13 cellular contexts compared by ENCODE assay signal in genomic region chr2:176508984-176509383, GRCh38.
DNase-seq lines count a peak whose midpoint lies in the region; ATAC-seq and TF ChIP-seq lines count a peak whose summit lies in the region.
"Had no signal": no experiment of that assay in that cellular context is flagged by ENCODE, and none has a peak within 500 bp of the region (broad histone marks: within the 10 kb centered on the region; RNA-seq: fewer than 3 reads in every experiment).

No MANE protein-coding gene starts in this region.

- H3K27me3 Mint-ChIP-seq in activated T-helper 2 cell treated with anti-CD3 and anti-CD28 coated beads, Interferon-gamma antibody, Interleukin-2, Interleukin-4, amounts not matched to agents 10 μg/mL and 5 μg/mL and 100 μg/mL, durations not matched to agents 14 hours and 24 hours and 36 hours (ENCODE audit: low read depth), result peaks cover 26% of the 10 kb centered on the region
- H3K27me3 Mint-ChIP-seq in chondrocyte (ENCODE audit: low read depth) (peaks cover 19% of the 10 kb centered on the region), Calu3 (ENCODE audit: unreplicated experiment) (no peaks in the 10 kb centered on the region)

- TF ChIP-seq CTCF in DND-41 (IDR thresholded peaks at IDR 0.05; ENCODE audit: borderline replicate concordance, extremely low read depth, low read length, poor library complexity, severe bottlenecking) (no peak), chondrocyte (IDR thresholded peaks at IDR 0.05) (no peak), Calu3 (IDR thresholded peaks at IDR 0.05; ENCODE audit: unreplicated experiment) (no peak)

- H4K20me1 ChIP-seq in DND-41 (ENCODE audit: insufficient read depth, low read length), result no peaks in the 10 kb centered on the region

- CTCF ChIA-PET in Calu3 (lab: Charles Lee), result no interaction called here

- H3K4me2 ChIP-seq in DND-41 (ENCODE audit: insufficient read depth, low read length) (no peak overlapping the region), neuronal stem cell (ENCODE audit: insufficient read depth, low read length, poor library complexity, severe bottlenecking) (no peak overlapping the region)

- H3K4ac ChIP-seq in neuronal stem cell (ENCODE audit: low read length), result no peak overlapping the region

- H3K4me3 ChIP-seq in DND-41 (ENCODE audit: low read depth in 1 of 2, low read length in 2 of 2) (no peak overlapping the region), neuronal stem cell (ENCODE audit: low read length in 2 of 2) (no peak overlapping the region)
- H3K4me3 ChIP-seq: psoas muscle had no signal

- peak; percentile 58 for ATAC-seq in DND-41 (ENCODE audit: insufficient read depth, low read depth)
- ATAC-seq in GM19395 (IDR thresholded peaks at IDR 0.05; ENCODE audit: unreplicated experiment), result peak; percentile 87
- peak; percentile 88 for ATAC-seq in HG03064 (IDR thresholded peaks at IDR 0.05; ENCODE audit: low read depth, unreplicated experiment)
- ATAC-seq: psoas muscle had no signal

- intact Hi-C loops in activated T-helper 2 cell treated with anti-CD3 and anti-CD28 coated beads, Interferon-gamma antibody, Interleukin-2, Interleukin-4, amounts not matched to agents 10 μg/mL and 5 μg/mL and 100 μg/mL, durations not matched to agents 14 hours and 24 hours and 36 hours (cut with micrococcal nuclease), result loop anchor here (1.0 kb wide), 1 partner anchor 18 kb away; no protein-coding TSS in a partner anchor
- intact Hi-C loops in Calu3 (cut with micrococcal nuclease; ENCODE audit: unreplicated experiment), result no loop called here

- peak overlapping the region; percentile 75 for H3K27ac Mint-ChIP-seq in activated T-helper 2 cell treated with anti-CD3 and anti-CD28 coated beads, Interferon-gamma antibody, Interleukin-2, Interleukin-4, amounts not matched to agents 10 μg/mL and 5 μg/mL and 100 μg/mL, durations not matched to agents 14 hours and 24 hours and 36 hours
- H3K27ac Mint-ChIP-seq in chondrocyte (ENCODE audit: unreplicated experiment) (no peak overlapping the region), Calu3 (ENCODE audit: unreplicated experiment) (no peak overlapping the region)

- H3K27me3 ChIP-seq in DND-41 (ENCODE audit: insufficient read depth, low read length, poor library complexity) (no peaks in the 10 kb centered on the region), neuronal stem cell (ENCODE audit: control insufficient read depth in 3 of 3, insufficient read depth in 3 of 3, low read depth in 1 of 3, low read length in 3 of 3) (no peaks in the 10 kb centered on the region)

- H2AK5ac ChIP-seq in neuronal stem cell (ENCODE audit: low read depth, low read length), result no peak overlapping the region

- H4K91ac ChIP-seq in neuronal stem cell (ENCODE audit: low read depth, low read length, poor library complexity), result no peak overlapping the region

- no peak overlapping the region for H3K23ac ChIP-seq in neuronal stem cell (ENCODE audit: low read depth, low read length, poor library complexity)

- DNase-seq in DND-41 (no peak), neuronal stem cell (ENCODE audit: low spot score) (no peak), chondrocyte (ENCODE audit: low spot score) (no peak), Calu3 (no peak), RPMI8226 (no peak)
- DNase-seq in activated T-helper 2 cell treated with anti-CD3 and anti-CD28 coated beads, Interferon-gamma antibody, Interleukin-2, Interleukin-4, amounts not matched to agents 10 μg/mL and 5 μg/mL and 100 μg/mL, durations not matched to agents 14 hours and 24 hours and 36 hours (ENCODE audit: low spot score), result no peak
- DNase-seq: activated gamma-delta T cell treated with Interleukin-2 at 50 U/mL for 16 hours; effector CD8-positive, alpha-beta T cell; NCI-H524 treated with DMSO at 0.1 percent for 48 hours; psoas muscle; T-helper 9 cell had no signal

- no peak overlapping the region for H2BK5ac ChIP-seq in neuronal stem cell (ENCODE audit: low read length)

- no peak overlapping the region for H2BK120ac ChIP-seq in neuronal stem cell (ENCODE audit: low read depth, low read length)

- H3K79me2 ChIP-seq in DND-41 (ENCODE audit: insufficient read depth, low read length), result no peaks in the 10 kb centered on the region

- H3K18ac ChIP-seq in neuronal stem cell (ENCODE audit: low read length), result no peak overlapping the region

- peak overlapping the region; percentile 11 for H3K4me3 Mint-ChIP-seq in activated T-helper 2 cell treated with anti-CD3 and anti-CD28 coated beads, Interferon-gamma antibody, Interleukin-2, Interleukin-4, amounts not matched to agents 10 μg/mL and 5 μg/mL and 100 μg/mL, durations not matched to agents 14 hours and 24 hours and 36 hours (ENCODE audit: low read depth)
- H3K4me3 Mint-ChIP-seq in chondrocyte (ENCODE audit: unreplicated experiment), result no peak overlapping the region
- no peak overlapping the region for H3K4me3 Mint-ChIP-seq in Calu3 (ENCODE audit: low read depth, unreplicated experiment)

- no peak overlapping the region for H4K8ac ChIP-seq in neuronal stem cell (ENCODE audit: low read depth, low read length)

- H3K9me3 Mint-ChIP-seq in activated T-helper 2 cell treated with anti-CD3 and anti-CD28 coated beads, Interferon-gamma antibody, Interleukin-2, Interleukin-4, amounts not matched to agents 10 μg/mL and 5 μg/mL and 100 μg/mL, durations not matched to agents 14 hours and 24 hours and 36 hours, result no peaks in the 10 kb centered on the region
- H3K9me3 Mint-ChIP-seq in chondrocyte (ENCODE audit: low read depth), result no peaks in the 10 kb centered on the region
- H3K9me3 Mint-ChIP-seq in Calu3 (ENCODE audit: low read depth, unreplicated experiment), result peaks cover 2% of the 10 kb centered on the region

- no CpG with 5 or more reads among the region's 3 CpGs for WGBS in neuronal stem cell (ENCODE audit: extremely low coverage in 2 of 2, insufficient read length in 2 of 2, insufficient replicate concordance in 1 of 2), 2 donors

- H3K9ac ChIP-seq in DND-41 (ENCODE audit: low read depth, low read length) (no peak overlapping the region), neuronal stem cell (ENCODE audit: low read depth, low read length, poor library complexity) (no peak overlapping the region)

- H3K79me1 ChIP-seq in neuronal stem cell (ENCODE audit: low read depth, low read length), result no peaks in the 10 kb centered on the region

- H3K36me3 ChIP-seq in DND-41 (ENCODE audit: insufficient read depth, low read length) (no peaks in the 10 kb centered on the region), neuronal stem cell (replicated peaks in 1 of 2; ENCODE audit: control insufficient read depth in 2 of 2, insufficient read depth in 2 of 2, low read length in 2 of 2) (no peaks in the 10 kb centered on the region)

- peaks cover 18% of the 10 kb centered on the region for H3K4me1 Mint-ChIP-seq in activated T-helper 2 cell treated with anti-CD3 and anti-CD28 coated beads, Interferon-gamma antibody, Interleukin-2, Interleukin-4, amounts not matched to agents 10 μg/mL and 5 μg/mL and 100 μg/mL, durations not matched to agents 14 hours and 24 hours and 36 hours (ENCODE audit: low read depth)
- H3K4me1 Mint-ChIP-seq in chondrocyte (ENCODE audit: low read depth), result no peaks in the 10 kb centered on the region
- peaks cover 16% of the 10 kb centered on the region for H3K4me1 Mint-ChIP-seq in Calu3 (ENCODE audit: low read depth, unreplicated experiment)

- no TSS peak for BruUV-seq in Calu3 (replicated peaks; lab: Mats Ljungman, UMichigan)

- H3K14ac ChIP-seq in neuronal stem cell (ENCODE audit: low read length), result no peak overlapping the region

- no peak overlapping the region for H2AFZ ChIP-seq in DND-41 (ENCODE audit: low read depth, low read length)
- no peak overlapping the region for H2AFZ ChIP-seq in neuronal stem cell (ENCODE audit: low read length)

- no peaks in the 10 kb centered on the region for H3K9me3 ChIP-seq in DND-41 (ENCODE audit: insufficient read depth, low read length, severe bottlenecking)
- no peaks in the 10 kb centered on the region for H3K9me3 ChIP-seq in neuronal stem cell (replicated peaks in 1 of 2; ENCODE audit: control insufficient read depth in 2 of 2, insufficient read depth in 1 of 2, low read depth in 1 of 2, low read length in 2 of 2)
- H3K9me3 ChIP-seq: psoas muscle had no signal

- H3K27ac ChIP-seq in DND-41 (ENCODE audit: low read length) (no peak overlapping the region), neuronal stem cell (replicated peaks; ENCODE audit: low read length) (no peak overlapping the region)
- H3K27ac ChIP-seq: psoas muscle had no signal

- H2BK15ac ChIP-seq in neuronal stem cell (ENCODE audit: low read length), result no peak overlapping the region

- H3K36me3 Mint-ChIP-seq in activated T-helper 2 cell treated with anti-CD3 and anti-CD28 coated beads, Interferon-gamma antibody, Interleukin-2, Interleukin-4, amounts not matched to agents 10 μg/mL and 5 μg/mL and 100 μg/mL, durations not matched to agents 14 hours and 24 hours and 36 hours (ENCODE audit: low read depth), result no peaks in the 10 kb centered on the region
- H3K36me3 Mint-ChIP-seq in chondrocyte (ENCODE audit: low read depth), result no peaks in the 10 kb centered on the region
- H3K36me3 Mint-ChIP-seq in Calu3 (ENCODE audit: insufficient read depth, unreplicated experiment), result no peaks in the 10 kb centered on the region

- no peak overlapping the region for H2BK12ac ChIP-seq in neuronal stem cell (ENCODE audit: low read length)

- H3K4me1 ChIP-seq in DND-41 (ENCODE audit: insufficient read depth, low read length), result 0 out of 2 replicates have a peak, but pooled peaks cover 2% of the 10 kb centered on the region
- no peaks in the 10 kb centered on the region for H3K4me1 ChIP-seq in neuronal stem cell (ENCODE audit: control insufficient read depth in 2 of 2, insufficient read depth in 1 of 2, low read depth in 1 of 2, low read length in 2 of 2)
- H3K4me1 ChIP-seq: psoas muscle had no signal
